Comparison of ENCODE assay signal across 22 cellular contexts in the genomic region with DNA sequence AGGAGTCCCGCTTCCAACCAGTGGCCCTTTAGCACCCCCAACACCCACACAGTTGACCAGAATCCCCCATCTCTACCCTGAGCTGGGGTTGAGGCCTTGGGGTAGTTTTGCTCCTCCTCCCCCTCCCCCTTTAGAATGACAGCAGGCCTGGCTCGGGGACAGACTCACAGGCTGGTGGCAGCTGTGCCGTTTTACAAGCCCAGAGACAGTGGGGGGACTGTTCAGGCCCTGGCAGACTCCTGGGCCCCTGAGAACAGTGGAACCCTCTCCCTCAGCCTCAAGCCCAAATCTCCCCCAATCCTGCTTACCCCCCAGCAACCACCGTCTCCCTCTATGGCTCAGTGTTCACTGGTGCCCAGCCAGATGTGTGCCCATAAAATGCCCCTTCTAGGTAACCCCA. TPM values are rescaled to one million over a fixed set of nuclear protein-coding genes. Genes with fewer than 3 reads are reported as not detected.
A peak's percentile ranks its signal among the peaks of the same experiment; 100 is the strongest.
DNase-seq lines count a peak whose midpoint lies in the region; ATAC-seq and TF ChIP-seq lines count a peak whose summit lies in the region.
"Had no signal": no experiment of that assay in that cellular context is flagged by ENCODE, and none has a peak within 500 bp of the region (broad histone marks: within the 10 kb centered on the region; RNA-seq: fewer than 3 reads in every experiment).

No MANE protein-coding gene starts in this region.

- no peaks in the 10 kb centered on the region for H3K9me3 ChIP-seq in upper lobe of right lung
- H3K9me3 ChIP-seq in CD8-positive, alpha-beta T cell (ENCODE audit: low read length) = no peaks in the 10 kb centered on the region
- H3K9me3 ChIP-seq: BLaER1 treated with 17β-estradiol and CSF1 and Interleukin-3, amounts not matched to agents 10 nM and 100 nM; body of pancreas; heart left ventricle had no signal

- peaks cover 4 to 7% of the 10 kb centered on the region in 2 donors for H3K27me3 Mint-ChIP-seq in natural killer cell treated with Interleukin-12 subunit alpha and Interleukin-12 subunit beta and Interleukin-15 and Interleukin-18, amount 100 ng/mL, for 72 hours
- H3K27me3 Mint-ChIP-seq in natural killer cell (ENCODE audit: low read depth in 2 of 2) (peaks cover 0 to 4% of the 10 kb centered on the region in 2 donors), neural crest cell (ENCODE audit: low read depth) (no peaks in the 10 kb centered on the region)
- no peaks in the 10 kb centered on the region for H3K27me3 Mint-ChIP-seq in CD8-positive, alpha-beta T cell (ENCODE audit: low read depth)
- H3K27me3 Mint-ChIP-seq in activated CD4-positive, alpha-beta T cell treated with anti-CD3 and anti-CD28 coated beads, Interleukin-2, amount 10 ng/mL, durations not matched to agents 7 days and 5 days = peaks cover 5% of the 10 kb centered on the region

- H3K27ac ChIP-seq in upper lobe of right lung = no peak overlapping the region
- H3K27ac ChIP-seq in CD8-positive, alpha-beta T cell (ENCODE audit: low read depth, low read length) = no peak overlapping the region
- H3K27ac ChIP-seq: BLaER1 treated with 17β-estradiol and CSF1 and Interleukin-3, amounts not matched to agents 10 nM and 100 nM; coronary artery; heart left ventricle had no signal

- no peaks in the 10 kb centered on the region for H3K36me3 ChIP-seq in upper lobe of right lung
- no peaks in the 10 kb centered on the region for H3K36me3 ChIP-seq in CD8-positive, alpha-beta T cell (ENCODE audit: insufficient read depth, low read length)
- H3K36me3 ChIP-seq: BLaER1 treated with 17β-estradiol and CSF1 and Interleukin-3, amounts not matched to agents 10 nM and 100 nM; heart left ventricle had no signal

- H3K27me3 ChIP-seq in upper lobe of right lung = no peaks in the 10 kb centered on the region
- H3K27me3 ChIP-seq in CD8-positive, alpha-beta T cell (ENCODE audit: insufficient read depth, low read length) = no peaks in the 10 kb centered on the region
- H3K27me3 ChIP-seq: BLaER1 treated with 17β-estradiol and CSF1 and Interleukin-3, amounts not matched to agents 10 nM and 100 nM; body of pancreas; heart left ventricle had no signal

- no peaks in the 10 kb centered on the region for H3K36me3 Mint-ChIP-seq in natural killer cell treated with Interleukin-12 subunit alpha and Interleukin-12 subunit beta and Interleukin-15 and Interleukin-18, amount 100 ng/mL, for 72 hours
- no peaks in the 10 kb centered on the region for H3K36me3 Mint-ChIP-seq in natural killer cell
- no peaks in the 10 kb centered on the region for H3K36me3 Mint-ChIP-seq in neural crest cell (ENCODE audit: low read depth)
- no peaks in the 10 kb centered on the region for H3K36me3 Mint-ChIP-seq in CD8-positive, alpha-beta T cell
- H3K36me3 Mint-ChIP-seq in activated CD4-positive, alpha-beta T cell treated with anti-CD3 and anti-CD28 coated beads, Interleukin-2, amount 10 ng/mL, durations not matched to agents 7 days and 5 days (ENCODE audit: low read depth) = no peaks in the 10 kb centered on the region
- H3K36me3 Mint-ChIP-seq: activated naive CD4-positive, alpha-beta T cell treated with anti-CD3 and anti-CD28 coated beads, Interleukin-2, amount 50 U/mL, for 72 hours; immature natural killer cell had no signal

- no peaks in the 10 kb centered on the region for H3K4me1 Mint-ChIP-seq in natural killer cell treated with Interleukin-12 subunit alpha and Interleukin-12 subunit beta and Interleukin-15 and Interleukin-18, amount 100 ng/mL, for 72 hours (ENCODE audit: low read depth in 2 of 2)
- H3K4me1 Mint-ChIP-seq in natural killer cell = no peaks in the 10 kb centered on the region
- peaks cover 5% of the 10 kb centered on the region for H3K4me1 Mint-ChIP-seq in neural crest cell
- no peaks in the 10 kb centered on the region for H3K4me1 Mint-ChIP-seq in CD8-positive, alpha-beta T cell (ENCODE audit: low read depth)
- no peaks in the 10 kb centered on the region for H3K4me1 Mint-ChIP-seq in activated CD4-positive, alpha-beta T cell treated with anti-CD3 and anti-CD28 coated beads, Interleukin-2, amount 10 ng/mL, durations not matched to agents 7 days and 5 days
- H3K4me1 Mint-ChIP-seq: immature natural killer cell had no signal

- H3K9me3 Mint-ChIP-seq in natural killer cell treated with Interleukin-12 subunit alpha and Interleukin-12 subunit beta and Interleukin-15 and Interleukin-18, amount 100 ng/mL, for 72 hours = no peaks in the 10 kb centered on the region
- no peaks in the 10 kb centered on the region for H3K9me3 Mint-ChIP-seq in natural killer cell
- no peaks in the 10 kb centered on the region for H3K9me3 Mint-ChIP-seq in neural crest cell
- no peaks in the 10 kb centered on the region for H3K9me3 Mint-ChIP-seq in CD8-positive, alpha-beta T cell
- H3K9me3 Mint-ChIP-seq in activated CD4-positive, alpha-beta T cell treated with anti-CD3 and anti-CD28 coated beads, Interleukin-2, amount 10 ng/mL, durations not matched to agents 7 days and 5 days = no peaks in the 10 kb centered on the region
- H3K9me3 Mint-ChIP-seq: activated naive CD4-positive, alpha-beta T cell treated with anti-CD3 and anti-CD28 coated beads, Interleukin-2, amount 50 U/mL, for 72 hours; immature natural killer cell had no signal

- intact Hi-C loops in natural killer cell (cut with micrococcal nuclease) (no loop called here), upper lobe of right lung (cut with DNase I) (no loop called here)
- intact Hi-C loops in CD8-positive, alpha-beta T cell (cut with DNase I, micrococcal nuclease) = no loop called here

- POLR2A ChIA-PET in CD8-positive, alpha-beta T cell (lab: Charles Lee) = no interaction called here
- POLR2A ChIA-PET in activated CD4-positive, alpha-beta T cell treated with anti-CD3 and anti-CD28 coated beads, Interleukin-2, amount 10 ng/mL, durations not matched to agents 7 days and 5 days (lab: Charles Lee) = no interaction called here

- peak; percentile 16 for DNase-seq in natural killer cell treated with Interleukin-12 subunit alpha and Interleukin-12 subunit beta and Interleukin-15 and Interleukin-18, amount 100 ng/mL, for 72 hours (ENCODE audit: low spot score)
- DNase-seq in natural killer cell = no peak
- peak; percentile 85 for DNase-seq in globus pallidus (ENCODE audit: low spot score)
- DNase-seq in neural crest cell (ENCODE audit: low read depth, low spot score) = no peak
- peak; percentile 54 for DNase-seq in upper lobe of right lung
- DNase-seq in CD8-positive, alpha-beta T cell = no peak
- DNase-seq in kidney glomerular epithelial cell (lab: John Stamatoyannopoulos, UW) = no peak
- DNase-seq in activated CD4-positive, alpha-beta T cell treated with anti-CD3 and anti-CD28 coated beads, Interleukin-2, amount 10 ng/mL, durations not matched to agents 7 days and 5 days = no peak
- DNase-seq: activated CD4-positive, alpha-beta T cell treated with anti-CD3 and anti-CD28 coated beads for 4 hours; body of pancreas; HCEC 1CT; immature natural killer cell; NCI-H1105; NCI-H2081 treated with DMSO at 0.1 percent for 48 hours; NCI-H510A treated with DMSO at 0.1 percent for 48 hours; stimulated activated CD8-positive, alpha-beta memory T cell treated with anti-CD3 and anti-CD28 coated beads, Interleukin-4, amount 100 ng/mL, for 48 hours had no signal

- H3K27ac Mint-ChIP-seq in natural killer cell treated with Interleukin-12 subunit alpha and Interleukin-12 subunit beta and Interleukin-15 and Interleukin-18, amount 100 ng/mL, for 72 hours = no peak overlapping the region
- no peak overlapping the region for H3K27ac Mint-ChIP-seq in natural killer cell
- H3K27ac Mint-ChIP-seq in neural crest cell (ENCODE audit: unreplicated experiment) = peak overlapping the region; percentile 27
- no peak overlapping the region for H3K27ac Mint-ChIP-seq in CD8-positive, alpha-beta T cell
- H3K27ac Mint-ChIP-seq in activated CD4-positive, alpha-beta T cell treated with anti-CD3 and anti-CD28 coated beads, Interleukin-2, amount 10 ng/mL, durations not matched to agents 7 days and 5 days = no peak overlapping the region
- H3K27ac Mint-ChIP-seq: activated naive CD4-positive, alpha-beta T cell treated with anti-CD3 and anti-CD28 coated beads, Interleukin-2, amount 50 U/mL, for 72 hours; immature natural killer cell had no signal

- no peak for ATAC-seq in natural killer cell treated with Interleukin-12 subunit alpha and Interleukin-12 subunit beta and Interleukin-15 and Interleukin-18, amount 100 ng/mL, for 72 hours
- no peak for ATAC-seq in natural killer cell
- ATAC-seq in upper lobe of right lung = no peak
- ATAC-seq in CD8-positive, alpha-beta T cell = no peak
- ATAC-seq: activated naive CD4-positive, alpha-beta T cell treated with anti-CD3 and anti-CD28 coated beads, Interleukin-2, amount 50 U/mL, for 72 hours; body of pancreas had no signal

- H3K4me1 ChIP-seq in upper lobe of right lung = no peaks in the 10 kb centered on the region
- no peaks in the 10 kb centered on the region for H3K4me1 ChIP-seq in CD8-positive, alpha-beta T cell (ENCODE audit: insufficient read depth, low read length)

- H3K4me3 Mint-ChIP-seq in natural killer cell treated with Interleukin-12 subunit alpha and Interleukin-12 subunit beta and Interleukin-15 and Interleukin-18, amount 100 ng/mL, for 72 hours = no peak overlapping the region
- H3K4me3 Mint-ChIP-seq in natural killer cell (no peak overlapping the region), neural crest cell (no peak overlapping the region)
- no peak overlapping the region for H3K4me3 Mint-ChIP-seq in CD8-positive, alpha-beta T cell
- no peak overlapping the region for H3K4me3 Mint-ChIP-seq in activated CD4-positive, alpha-beta T cell treated with anti-CD3 and anti-CD28 coated beads, Interleukin-2, amount 10 ng/mL, durations not matched to agents 7 days and 5 days
- H3K4me3 Mint-ChIP-seq: immature natural killer cell had no signal

- CTCF ChIA-PET in CD8-positive, alpha-beta T cell (lab: Charles Lee) = interaction anchor here (1.3 kb wide), 1 partner anchor 27 kb away, joined by 3 read pairs; no protein-coding TSS in a partner anchor
- CTCF ChIA-PET in activated CD4-positive, alpha-beta T cell treated with anti-CD3 and anti-CD28 coated beads, Interleukin-2, amount 10 ng/mL, durations not matched to agents 7 days and 5 days (lab: Charles Lee) = no interaction called here

- H3K4me3 ChIP-seq in upper lobe of right lung = no peak overlapping the region
- no peak overlapping the region for H3K4me3 ChIP-seq in CD8-positive, alpha-beta T cell (ENCODE audit: low read depth, low read length)
- H3K4me3 ChIP-seq: BLaER1 treated with 17β-estradiol and CSF1 and Interleukin-3, amounts not matched to agents 10 nM and 100 nM; body of pancreas; coronary artery; heart left ventricle had no signal

- TF ChIP-seq CTCF in natural killer cell (IDR thresholded peaks at IDR 0.05) = no peak
- TF ChIP-seq CTCF in neural crest cell (conservative IDR thresholded peaks at IDR 0.05) = no peak
- no peak for TF ChIP-seq CTCF in upper lobe of right lung (IDR thresholded peaks at IDR 0.05)
- no peak for TF ChIP-seq CTCF in CD8-positive, alpha-beta T cell (IDR thresholded peaks at IDR 0.05)

RNA-seq across cellular contexts. Expression of a gene that starts 10.1 kb away (rescaled TPM):
- not detected for total RNA-seq in natural killer cell treated with Interleukin-12 subunit alpha and Interleukin-12 subunit beta and Interleukin-15 and Interleukin-18, amount 100 ng/mL, for 72 hours
- 1 to 10 TPM in 1 of 3 donors, under 1 TPM in 2; 0.70 to 3.4 (median 0.71) TPM for total RNA-seq in natural killer cell
- 0.72 and 1.0 TPM in 2 replicates for total RNA-seq in neural crest cell
- 43.8 TPM for total RNA-seq in upper lobe of right lung
- 1 to 10 TPM; 1.2 to 1.9 TPM for total RNA-seq in CD8-positive, alpha-beta T cell
- total RNA-seq in activated CD4-positive, alpha-beta T cell treated with anti-CD3 and anti-CD28 coated beads, Interleukin-2, amount 10 ng/mL, durations not matched to agents 7 days and 5 days = 1 to 10 TPM; 1.2 to 1.7 TPM
- total RNA-seq: lung microvascular endothelial cell, renal cortical epithelial cell had no signal

RNA-seq across cellular contexts. Expression of a gene that starts 25.4 kb away (rescaled TPM):
- 10 to 100 TPM; 66.1 to 85.3 TPM for total RNA-seq in natural killer cell treated with Interleukin-12 subunit alpha and Interleukin-12 subunit beta and Interleukin-15 and Interleukin-18, amount 100 ng/mL, for 72 hours
- total RNA-seq in natural killer cell = 100 to 1,000 TPM in 1 of 3 donors, 10 to 100 TPM in 2; 86.9 to 103 (median 97.4) TPM
- 54.4 and 55.5 TPM in 2 replicates for total RNA-seq in neural crest cell
- total RNA-seq in upper lobe of right lung = 138 TPM
- 100 to 1,000 TPM; 254 to 260 TPM for total RNA-seq in CD8-positive, alpha-beta T cell
- 10 to 100 TPM; 60.8 to 66.0 TPM for total RNA-seq in activated CD4-positive, alpha-beta T cell treated with anti-CD3 and anti-CD28 coated beads, Interleukin-2, amount 10 ng/mL, durations not matched to agents 7 days and 5 days

RNA-seq across cellular contexts. Expression of a gene that starts 26.9 kb away (rescaled TPM):
- 100 to 1,000 TPM; 105 to 127 TPM for total RNA-seq in natural killer cell treated with Interleukin-12 subunit alpha and Interleukin-12 subunit beta and Interleukin-15 and Interleukin-18, amount 100 ng/mL, for 72 hours
- total RNA-seq in natural killer cell (100 to 1,000 TPM in 1 of 3 donors, 10 to 100 TPM in 2; 76.5 to 107 (median 78.3) TPM), neural crest cell (87.5 and 89.5 TPM in 2 replicates), upper lobe of right lung (44.8 TPM)
- total RNA-seq in CD8-positive, alpha-beta T cell = 100 to 1,000 TPM in 1 of 2 experiments, 10 to 100 TPM in 1; 95.3 to 109 TPM
- total RNA-seq in activated CD4-positive, alpha-beta T cell treated with anti-CD3 and anti-CD28 coated beads, Interleukin-2, amount 10 ng/mL, durations not matched to agents 7 days and 5 days = 10 to 100 TPM; 63.0 to 72.6 TPM

RNA-seq across cellular contexts. Expression of a gene that starts 45.9 kb away (rescaled TPM):
- total RNA-seq in natural killer cell treated with Interleukin-12 subunit alpha and Interleukin-12 subunit beta and Interleukin-15 and Interleukin-18, amount 100 ng/mL, for 72 hours = 10 to 100 TPM; 26.5 to 34.6 TPM
- 100 to 1,000 TPM; 179 to 201 (median 201) TPM for total RNA-seq in natural killer cell
- total RNA-seq in neural crest cell = 0.39 and 0.51 TPM in 2 replicates
- 31.9 TPM for total RNA-seq in upper lobe of right lung
- total RNA-seq in CD8-positive, alpha-beta T cell = 10 to 100 TPM; 30.4 to 32.3 TPM
- total RNA-seq in activated CD4-positive, alpha-beta T cell treated with anti-CD3 and anti-CD28 coated beads, Interleukin-2, amount 10 ng/mL, durations not matched to agents 7 days and 5 days = 100 to 1,000 TPM; 207 to 214 TPM

Comparison
In these comparisons a context has a peak if more than half of its experiments do, and no peak if none do; other contexts are left out.
1. DNase-seq: peak in natural killer cell treated with Interleukin-12 subunit alpha and Interleukin-12 subunit beta and Interleukin-15 and Interleukin-18, amount 100 ng/mL, for 72 hours (single experiment), globus pallidus (single experiment) and upper lobe of right lung (single experiment); none in natural killer cell (single experiment), neural crest cell (single experiment), CD8-positive, alpha-beta T cell (0 of 7), kidney glomerular epithelial cell (single experiment) and activated CD4-positive, alpha-beta T cell treated with anti-CD3 and anti-CD28 coated beads, Interleukin-2, amount 10 ng/mL, durations not matched to agents 7 days and 5 days (single experiment).
2. RNA of a gene that starts 10.1 kb away (total RNA-seq): 43.8 TPM in upper lobe of right lung (single experiment); 1.2 to 1.9 TPM in CD8-positive, alpha-beta T cell, 1.2 to 1.7 TPM in activated CD4-positive, alpha-beta T cell treated with anti-CD3 and anti-CD28 coated beads, Interleukin-2, amount 10 ng/mL, durations not matched to agents 7 days and 5 days, 0.72 to 1.0 TPM in neural crest cell, 0.70 to 3.4 TPM in natural killer cell and not detected in natural killer cell treated with Interleukin-12 subunit alpha and Interleukin-12 subunit beta and Interleukin-15 and Interleukin-18, amount 100 ng/mL, for 72 hours; every median in the first group is over 10 times any median in the second.